21 cellular contexts compared by ENCODE assay signal in genomic region chr2:82260521-82260920, GRCh38.
"Had no signal": no experiment of that assay in that cellular context is flagged by ENCODE, and none has a peak within 500 bp of the region (broad histone marks: within the 10 kb centered on the region; RNA-seq: fewer than 3 reads in every experiment).

No MANE protein-coding gene starts in this region.

- H3K36me3 ChIP-seq: MG63 had no signal

- ATAC-seq: Panc1, PC-3 had no signal

- H3K27me3 ChIP-seq: MG63 had no signal

- H3K9me3 ChIP-seq: MG63, SK-N-SH had no signal

- H3K9ac ChIP-seq: SK-N-SH had no signal

- H3K4me2 ChIP-seq: SK-N-SH had no signal

- H3K27ac ChIP-seq: RWPE1 had no signal

- H3K4me3 ChIP-seq: MG63 had no signal

- DNase-seq: IMR-90; Karpas-422; KG1; MG63; NCI-H1092; NCI-H1436 treated with DMSO at 0.1 percent for 48 hours; NCI-H1694; NCI-H187 treated with DMSO at 0.1 percent for 48 hours; NCI-H2029 treated with DMSO at 0.1 percent for 48 hours; NCI-H2171 treated with DMSO at 0.1 percent for 48 hours; NCI-H345; NCI-H446 treated with DMSO at 0.1 percent for 48 hours; NCI-H510A treated with DMSO at 0.1 percent for 48 hours; NCI-H526 treated with DMSO at 0.1 percent for 48 hours; NK-92 treated with Interleukin-12 subunit alpha and Interleukin-12 subunit beta, amount 100 ng/mL, for 24 hours; PC-3; SHP77; SK-N-SH; SW 1271 had no signal
